15 cellular contexts compared by ENCODE assay signal in the genomic region with DNA sequence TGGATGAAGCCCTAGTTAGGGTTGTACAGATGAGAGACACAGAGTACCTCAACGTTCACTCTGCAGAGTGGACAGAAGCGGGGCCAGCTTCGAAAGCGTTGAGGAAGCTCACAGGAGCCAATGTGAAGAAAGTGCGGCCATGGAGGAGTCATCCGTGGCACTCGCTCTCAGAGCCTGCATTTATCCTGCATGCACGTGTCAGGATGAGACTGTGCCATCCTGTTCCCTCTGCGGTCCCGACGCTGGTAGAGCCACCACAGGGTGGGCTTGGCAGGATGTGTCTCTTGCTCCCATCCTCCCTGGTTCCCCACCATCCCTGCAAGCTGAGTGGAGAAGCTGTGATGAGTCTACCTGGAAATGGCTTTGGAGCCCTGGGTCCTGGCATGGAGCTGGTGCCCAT. TPM values are rescaled to one million over a fixed set of nuclear protein-coding genes. Genes with fewer than 3 reads are reported as not detected.
A peak's percentile ranks its signal among the peaks of the same experiment; 100 is the strongest.
DNase-seq lines count a peak whose midpoint lies in the region; ATAC-seq and TF ChIP-seq lines count a peak whose summit lies in the region.
"Had no signal": no experiment of that assay in that cellular context is flagged by ENCODE, and none has a peak within 500 bp of the region (broad histone marks: within the 10 kb centered on the region; RNA-seq: fewer than 3 reads in every experiment).

No MANE protein-coding gene starts in this region.

- DNase-seq in activated T-cell treated with anti-CD3 and anti-CD28 coated beads, Interleukin-2, amount 50 U/mL, for 24 hours: no peak
- no peak for DNase-seq in activated T-cell treated with anti-CD3 and anti-CD28 coated beads for 4 hours
- DNase-seq in RWPE2 (ENCODE audit: low spot score): peak; percentile 61
- DNase-seq in mesenteric fat pad (ENCODE audit: low spot score): peak; percentile 47
- DNase-seq in NCI-H774 (lab: John Stamatoyannopoulos, UW): no peak
- DNase-seq in NCI-H1092 treated with DMSO at 0.1 percent for 48 hours (lab: John Stamatoyannopoulos, UW): no peak
- DNase-seq: 8988T; Calu3; CD4-positive, alpha-beta memory T cell; DMS79 treated with DMSO at 0.1 percent for 48 hours; HCEC 1CT; NCI-H187; NCI-H69 had no signal

- H3K4me1 ChIP-seq in RWPE2 (ENCODE audit: insufficient read depth, poor library complexity, severe bottlenecking): peaks cover 23% of the 10 kb centered on the region
- peaks cover 60% of the 10 kb centered on the region for H3K4me1 ChIP-seq in stomach smooth muscle (ENCODE audit: control insufficient read depth, insufficient read depth, low read length)

- H3K4me3 ChIP-seq in RWPE2 (ENCODE audit: severe bottlenecking) (no peak overlapping the region), stomach smooth muscle (ENCODE audit: low read length in 2 of 2) (no peak overlapping the region)

- H3K27ac Mint-ChIP-seq in activated T-cell treated with anti-CD3 and anti-CD28 coated beads, Interleukin-2, amount 50 U/mL, for 24 hours: peak overlapping the region; percentile 11

- no peak overlapping the region for H3K4me3 Mint-ChIP-seq in activated T-cell treated with anti-CD3 and anti-CD28 coated beads, Interleukin-2, amount 50 U/mL, for 24 hours
- H3K4me3 Mint-ChIP-seq: CD4-positive, alpha-beta memory T cell had no signal

- H3K36me3 Mint-ChIP-seq in activated T-cell treated with anti-CD3 and anti-CD28 coated beads, Interleukin-2, amount 50 U/mL, for 24 hours (ENCODE audit: low read depth): peaks cover 18% of the 10 kb centered on the region

- no peak for TF ChIP-seq CTCF in RWPE2 (IDR thresholded peaks at IDR 0.05; ENCODE audit: poor library complexity, severe bottlenecking)

- no peaks in the 10 kb centered on the region for H3K27me3 Mint-ChIP-seq in activated T-cell treated with anti-CD3 and anti-CD28 coated beads, Interleukin-2, amount 50 U/mL, for 24 hours
- H3K27me3 Mint-ChIP-seq: CD4-positive, alpha-beta memory T cell had no signal

- H3K27ac ChIP-seq in RWPE2 (ENCODE audit: poor library complexity, severe bottlenecking) (no peak overlapping the region), stomach smooth muscle (ENCODE audit: low read length) (peak overlapping the region; percentile 18)

- no peaks in the 10 kb centered on the region for H3K9me3 ChIP-seq in RWPE2 (ENCODE audit: severe bottlenecking)
- no peaks in the 10 kb centered on the region for H3K9me3 ChIP-seq in stomach smooth muscle (ENCODE audit: control insufficient read depth in 2 of 2, low read length in 2 of 2)

- H3K27me3 ChIP-seq in RWPE2 (ENCODE audit: insufficient read depth, poor library complexity, severe bottlenecking): no peaks in the 10 kb centered on the region
- H3K27me3 ChIP-seq in stomach smooth muscle (ENCODE audit: control insufficient read depth in 1 of 2, insufficient read depth in 2 of 2, low read length in 2 of 2): no peaks in the 10 kb centered on the region

- peaks cover 30% of the 10 kb centered on the region for H3K4me1 Mint-ChIP-seq in activated T-cell treated with anti-CD3 and anti-CD28 coated beads, Interleukin-2, amount 50 U/mL, for 24 hours (ENCODE audit: low read depth)

- ATAC-seq in RWPE2 (ENCODE audit: low read depth): no peak
- ATAC-seq in HG02763 (IDR thresholded peaks at IDR 0.05; ENCODE audit: unreplicated experiment): no peak

- H3K36me3 ChIP-seq in RWPE2 (ENCODE audit: low read depth) (no peaks in the 10 kb centered on the region), stomach smooth muscle (ENCODE audit: control insufficient read depth in 2 of 2, insufficient read depth in 2 of 2, low read length in 2 of 2) (no peaks in the 10 kb centered on the region)

- no peaks in the 10 kb centered on the region for H3K9me3 Mint-ChIP-seq in activated T-cell treated with anti-CD3 and anti-CD28 coated beads, Interleukin-2, amount 50 U/mL, for 24 hours

- H3K9ac ChIP-seq in stomach smooth muscle (ENCODE audit: low read length in 2 of 2): no peak overlapping the region

RNA-seq across cellular contexts. Expression of a gene that starts 39.3 kb away (rescaled TPM):
- total RNA-seq in mesenteric fat pad: 30.0 TPM

Comparison
In these comparisons a context has a peak if more than half of its experiments do, and no peak if none do; other contexts are left out.
1. DNase-seq: peak in RWPE2 (single experiment) and mesenteric fat pad (single experiment); none in activated T-cell treated with anti-CD3 and anti-CD28 coated beads, Interleukin-2, amount 50 U/mL, for 24 hours (single experiment), activated T-cell treated with anti-CD3 and anti-CD28 coated beads for 4 hours (single experiment), NCI-H774 (single experiment) and NCI-H1092 treated with DMSO at 0.1 percent for 48 hours (single experiment).